ENCODE assay signal across 9 cellular contexts in the genomic region with DNA sequence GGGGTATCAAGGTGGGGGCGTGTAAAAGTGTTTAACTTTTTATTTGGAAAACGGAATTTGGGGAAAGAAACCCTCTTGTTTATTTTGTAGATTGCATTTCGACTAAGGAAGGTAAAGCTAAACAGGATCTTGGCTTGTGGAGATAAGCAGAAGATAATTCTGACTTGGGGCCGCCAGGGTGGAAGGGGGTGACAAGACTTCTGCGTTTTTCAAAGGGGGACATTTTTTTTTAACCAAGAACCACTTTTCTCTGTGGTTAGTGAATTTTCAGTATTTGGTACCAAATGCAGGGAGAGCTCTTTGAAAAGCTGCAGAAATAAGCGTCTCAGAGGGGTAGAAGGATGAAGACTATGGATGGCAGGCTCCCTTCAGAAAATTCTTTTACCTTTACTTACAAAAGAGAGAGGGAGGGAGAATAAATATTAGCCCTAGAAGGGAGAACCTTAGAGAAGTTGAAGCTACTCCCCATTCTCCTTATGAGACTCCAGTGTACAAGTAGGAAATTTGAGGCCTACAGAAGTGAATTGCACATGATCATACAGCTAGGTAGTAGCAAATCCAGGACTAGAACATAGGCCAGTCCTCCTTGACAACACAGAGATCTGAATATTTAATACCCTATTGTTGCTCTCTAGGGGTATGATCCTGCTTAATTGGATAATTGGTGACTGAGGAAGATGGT. TPM values are rescaled to one million over a fixed set of nuclear protein-coding genes. Genes with fewer than 3 reads are reported as not detected.
DNase-seq lines count a peak whose midpoint lies in the region; ATAC-seq and TF ChIP-seq lines count a peak whose summit lies in the region.
"Had no signal": no experiment of that assay in that cellular context is flagged by ENCODE, and none has a peak within 500 bp of the region (broad histone marks: within the 10 kb centered on the region; RNA-seq: fewer than 3 reads in every experiment).

No MANE protein-coding gene starts in this region.

- H3K9me3 ChIP-seq in esophagus squamous epithelium (no peaks in the 10 kb centered on the region), psoas muscle (no peaks in the 10 kb centered on the region)

- H3K4me3 ChIP-seq in GM12875 (ENCODE audit: low read depth, low read length) (peak overlapping the region; percentile 66), esophagus squamous epithelium (peak overlapping the region; percentile 61 to 90 (median 78)), psoas muscle (peak overlapping the region; percentile 90)

- ATAC-seq in psoas muscle (no peak), HG02678 (IDR thresholded peaks at IDR 0.05; ENCODE audit: unreplicated experiment) (no peak)

- 7% methylated on average over 6 of the region's 6 CpGs for WGBS in esophagus squamous epithelium, 2 donors
- 14 to 16% (median 15%) methylated on average over 6 of the region's 6 CpGs for WGBS in psoas muscle, 3 donors

- H3K27ac ChIP-seq in esophagus squamous epithelium, result peak overlapping the region; percentile 83 to 91 (median 87)
- H3K27ac ChIP-seq in psoas muscle, result peak overlapping the region; percentile 93

- no peak for TF ChIP-seq POLR2A in esophagus squamous epithelium (IDR thresholded peaks at IDR 0.05)

- TF ChIP-seq CTCF in GM12875 (IDR thresholded peaks at IDR 0.05; ENCODE audit: borderline replicate concordance, insufficient read depth, low read depth, low read length) (no peak), esophagus squamous epithelium (IDR thresholded peaks at IDR 0.05) (no peak), psoas muscle (IDR thresholded peaks at IDR 0.05) (no peak)

- intact Hi-C loops in esophagus squamous epithelium (cut with DNase I), result loop anchor here (10.0 kb wide), 1 partner anchor 236 kb away; a partner anchor contains a TSS
- intact Hi-C loops in psoas muscle (cut with DNase I), result loop anchor here in 1 of 2 donors (2.0 kb wide), 1 partner anchor 18 kb away; no protein-coding TSS in a partner anchor

- peaks cover 6 to 27% (median 11%) of the 10 kb centered on the region in 3 donors for H3K4me1 ChIP-seq in esophagus squamous epithelium
- peaks cover 8% of the 10 kb centered on the region for H3K4me1 ChIP-seq in psoas muscle

- peaks cover 0 to 41% (median 0%) of the 10 kb centered on the region in 3 donors for H3K36me3 ChIP-seq in esophagus squamous epithelium
- H3K36me3 ChIP-seq in psoas muscle (ENCODE audit: insufficient read depth in 1 of 2, low read depth in 1 of 2), result peaks cover 0 to 44% of the 10 kb centered on the region in 2 donors

- H3K27me3 ChIP-seq in esophagus squamous epithelium (no peaks in the 10 kb centered on the region), psoas muscle (ENCODE audit: insufficient read depth in 3 of 3, low read length in 2 of 3) (no peaks in the 10 kb centered on the region)

- DNase-seq in RKO (ENCODE audit: low spot score), result peak; percentile 45
- no peak for DNase-seq in esophagus squamous epithelium (lab: John Stamatoyannopoulos, UW)
- DNase-seq in psoas muscle, result no peak
- no peak for DNase-seq in SHP77 treated with DMSO at 0.1 percent for 48 hours (lab: John Stamatoyannopoulos, UW)
- no peak for DNase-seq in stimulated activated CD4-positive, alpha-beta T cell treated with anti-CD3 and anti-CD28 coated beads, Interleukin-15, amount 100 ng/mL, for 24 hours
- no peak for DNase-seq in HPDE6-E6E7 (ENCODE audit: extremely low spot score)

RNA-seq across cellular contexts. Expression of a gene that starts 0.8 kb away (rescaled TPM):
- total RNA-seq in esophagus squamous epithelium (100 to 1,000 TPM in 1 of 4 donors, 10 to 100 TPM in 3; 32.8 to 142 (median 82.1) TPM), psoas muscle (10 to 100 TPM; 79.1 to 91.2 (median 84.9) TPM)
- 100 to 1,000 TPM in 2 of 3 donors, 10 to 100 TPM in 1; 92.0 to 246 (median 102) TPM for polyA plus RNA-seq in psoas muscle

RNA-seq across cellular contexts. Expression of a gene that starts 5.9 kb away (rescaled TPM):
- 100 to 1,000 TPM in 3 of 4 donors, 10 to 100 TPM in 1; 67.9 to 127 (median 102) TPM for total RNA-seq in esophagus squamous epithelium
- 10 to 100 TPM in 3 of 4 donors, 1 to 10 TPM in 1; 9.6 to 18.5 (median 14.7) TPM for total RNA-seq in psoas muscle
- polyA plus RNA-seq in psoas muscle, result 10 to 100 TPM in 2 of 3 donors, 1 to 10 TPM in 1; 7.6 to 15.1 (median 10.0) TPM

RNA-seq across cellular contexts. Expression of a gene that starts 15.2 kb away (rescaled TPM):
- 10 to 100 TPM in 1 of 4 donors, 1 to 10 TPM in 2, not detected in 1; 2.5 to 12.6 (median 7.8) TPM for total RNA-seq in esophagus squamous epithelium
- 1 to 10 TPM; 1.3 to 2.6 (median 2.0) TPM for total RNA-seq in psoas muscle
- 1 to 10 TPM in 1 of 3 donors, under 1 TPM in 2; 0.93 to 2.6 (median 0.97) TPM for polyA plus RNA-seq in psoas muscle

RNA-seq across cellular contexts. Expression of a gene that starts 41.1 kb away (rescaled TPM):
- total RNA-seq in esophagus squamous epithelium (100 to 1,000 TPM; 111 to 314 (median 128) TPM), psoas muscle (10 to 100 TPM; 30.9 to 50.6 (median 40.6) TPM)
- polyA plus RNA-seq in psoas muscle, result 10 to 100 TPM; 18.1 to 42.7 (median 25.1) TPM

RNA-seq across cellular contexts. Expression of a gene that starts 52.6 kb away (rescaled TPM):
- under 1 TPM; 0.19 to 0.83 (median 0.32) TPM for total RNA-seq in esophagus squamous epithelium
- under 1 TPM in 2 of 4 donors, not detected in 2; 0.21 to 0.34 TPM for total RNA-seq in psoas muscle
- polyA plus RNA-seq in psoas muscle, result under 1 TPM; 0.05 to 0.18 (median 0.10) TPM
- total RNA-seq: glomerular endothelial cell had no signal
